21 cellular contexts compared by ENCODE assay signal in the genomic region with DNA sequence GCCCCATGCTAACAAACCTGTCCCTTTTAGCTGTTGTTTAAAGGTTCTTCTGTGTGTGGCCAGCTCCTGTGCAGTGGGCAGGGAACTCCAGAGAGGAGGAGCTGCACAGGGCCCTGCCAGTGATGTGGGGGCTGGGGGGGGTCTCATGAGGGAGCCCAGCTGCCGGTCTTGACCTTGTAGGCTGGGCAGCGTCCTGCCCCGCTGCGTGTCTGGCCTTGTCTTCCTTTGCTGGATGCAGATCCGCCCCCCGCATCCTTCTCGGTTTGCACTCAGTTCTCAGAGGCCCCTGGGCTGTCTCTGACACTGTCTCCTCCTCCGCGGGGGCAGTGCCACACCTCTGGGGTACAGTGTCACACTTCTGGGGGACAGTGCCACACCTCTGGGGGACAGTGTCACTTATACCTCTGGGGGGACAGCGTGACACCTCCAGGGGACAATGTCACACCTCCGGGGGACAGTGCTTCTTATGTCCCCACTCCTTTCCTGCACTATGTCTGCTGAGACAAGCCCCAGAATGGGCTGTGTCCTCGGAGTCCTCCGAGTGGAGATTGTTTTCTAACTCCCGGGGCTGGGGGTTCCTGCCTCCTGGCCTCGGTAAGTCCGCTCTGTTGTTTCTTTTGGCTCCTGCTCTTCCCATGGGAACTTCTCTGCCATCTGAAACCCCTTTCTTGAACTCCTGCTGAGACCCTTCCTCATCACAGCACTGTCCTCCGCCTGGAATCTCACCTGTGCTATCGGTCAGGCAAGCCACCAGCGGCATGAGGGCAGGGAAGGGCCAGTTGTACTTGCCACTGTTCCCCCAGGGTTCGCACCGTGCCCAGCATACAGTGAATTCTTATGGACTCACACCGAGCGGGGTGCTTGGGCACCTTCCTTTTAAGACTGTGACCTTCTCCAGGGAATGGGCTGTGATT.
"Had no signal": no experiment of that assay in that cellular context is flagged by ENCODE, and none has a peak within 500 bp of the region (broad histone marks: within the 10 kb centered on the region; RNA-seq: fewer than 3 reads in every experiment).

No MANE protein-coding gene starts in this region.

- H3K9me3 ChIP-seq: breast epithelium, esophagus squamous epithelium, heart right ventricle, right lobe of liver, tibial artery had no signal

- H3K36me3 ChIP-seq: breast epithelium, esophagus squamous epithelium, heart right ventricle, right lobe of liver, tibial artery had no signal

- H3K4me1 ChIP-seq: breast epithelium, esophagus squamous epithelium, heart right ventricle, parathyroid adenoma, right lobe of liver, tibial artery had no signal

- DNase-seq: activated B cell treated with CpG ODN at 0.5 μM for 24 hours; activated CD4-positive, alpha-beta T cell treated with anti-CD3 and anti-CD28 coated beads, Interleukin-2, amount 50 U/mL, for 1 hour; activated CD8-positive, alpha-beta T cell treated with anti-CD3 and anti-CD28 coated beads, Interleukin-2, amount 10 ng/mL, durations not matched to agents 7 days and 5 days; activated naive CD8-positive, alpha-beta T cell treated with anti-CD3 and anti-CD28 coated beads, Interleukin-2, amount 50 U/mL, for 24 hours; activated T-cell treated with anti-CD3 and anti-CD28 coated beads, Interleukin-2, amount 50 U/mL, for 24 hours; central memory CD4-positive, alpha-beta T cell; dermis blood vessel endothelial cell; effector CD8-positive, alpha-beta T cell; esophagus squamous epithelium; foreskin melanocyte; heart right ventricle; midbrain; naive thymus-derived CD4-positive, alpha-beta T cell; stimulated activated CD4-positive, alpha-beta T cell treated with anti-CD3 and anti-CD28 coated beads, Interleukin-2, amount 100 ng/mL, for 48 hours; stimulated activated naive CD8-positive, alpha-beta T cell treated with anti-CD3 and anti-CD28 coated beads, Interleukin-15, Interleukin-2, amounts not matched to agents 100 U/mL and 50 U/mL, for 24 hours; T-helper 1 cell had no signal

- H3K4me3 ChIP-seq: breast epithelium, esophagus squamous epithelium, heart right ventricle, right lobe of liver, tibial artery had no signal

- H3K9ac ChIP-seq: parathyroid adenoma had no signal

- H3K27me3 ChIP-seq: right lobe of liver had no signal

- H3K27ac ChIP-seq: breast epithelium, epithelial cell of prostate, esophagus squamous epithelium, heart right ventricle, parathyroid adenoma, right lobe of liver, tibial artery had no signal

- ATAC-seq: activated CD8-positive, alpha-beta T cell treated with anti-CD3 and anti-CD28 coated beads, Interleukin-2, amount 10 ng/mL, durations not matched to agents 7 days and 5 days; activated naive CD8-positive, alpha-beta T cell treated with anti-CD3 and anti-CD28 coated beads, Interleukin-2, amount 50 U/mL, for 24 hours; heart right ventricle; naive thymus-derived CD4-positive, alpha-beta T cell; right lobe of liver; stimulated activated naive CD8-positive, alpha-beta T cell treated with anti-CD3 and anti-CD28 coated beads, Interleukin-15, Interleukin-2, amounts not matched to agents 100 U/mL and 50 U/mL, for 24 hours had no signal
